18 cellular contexts compared by ENCODE assay signal in the genomic region with DNA sequence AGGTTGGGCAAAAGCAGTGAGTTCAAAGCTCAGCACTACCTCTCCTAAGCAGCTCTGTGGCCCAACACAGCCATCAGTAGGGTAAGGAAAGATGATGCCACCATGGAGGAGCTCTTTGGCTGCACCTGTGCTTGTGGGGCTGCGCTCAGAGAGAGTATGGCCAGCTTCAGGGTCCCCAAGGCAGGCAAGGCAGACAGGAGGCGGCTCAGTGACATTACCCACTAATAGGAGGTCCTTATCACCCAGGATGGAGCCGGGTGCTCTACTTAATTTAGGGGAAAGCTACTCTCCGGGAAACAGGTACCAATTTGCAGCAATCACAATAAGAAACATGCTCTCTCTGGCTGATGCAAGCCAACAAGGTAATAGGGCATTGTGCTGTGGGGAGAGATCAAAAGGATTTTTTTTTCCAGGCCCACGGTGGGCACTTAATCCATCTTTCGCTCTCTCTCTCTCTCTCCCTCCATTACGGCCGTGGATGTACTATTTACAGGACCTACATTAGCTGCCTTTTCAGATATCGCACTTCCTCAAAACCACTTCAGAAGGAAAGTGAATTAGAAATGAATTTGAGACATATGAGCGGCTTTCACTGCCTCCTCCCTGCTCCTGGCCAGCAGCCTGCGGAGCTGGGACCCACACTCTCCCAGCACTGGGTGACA.
"Had no signal": no experiment of that assay in that cellular context is flagged by ENCODE, and none has a peak within 500 bp of the region (broad histone marks: within the 10 kb centered on the region; RNA-seq: fewer than 3 reads in every experiment).

No MANE protein-coding gene starts in this region.

- DNase-seq: activated CD4-positive, alpha-beta T cell treated with anti-CD3 and anti-CD28 coated beads, Interleukin-2, amount 10 ng/mL, durations not matched to agents 7 days and 5 days; activated CD8-positive, alpha-beta memory T cell treated with anti-CD3 and anti-CD28 coated beads, Interleukin-2, amount 50 U/mL, for 48 hours; activated naive CD8-positive, alpha-beta T cell treated with anti-CD3 and anti-CD28 coated beads for 36 hours; activated T-cell treated with anti-CD3 and anti-CD28 coated beads, Interleukin-2, amount 50 U/mL, for 72 hours; amniotic stem cell; foreskin melanocyte; hypothalamus; mucosa of descending colon; naive B cell; right lobe of liver; stimulated activated CD4-positive, alpha-beta T cell treated with anti-CD3 and anti-CD28 coated beads, Interleukin-4, amount 100 ng/mL, for 1 hour; stomach; T1000; upper lobe of left lung had no signal

- FAIRE-seq: keratinocyte had no signal

- ATAC-seq: activated CD4-positive, CD25-positive, alpha-beta regulatory T cell treated with anti-CD3 and anti-CD28 coated beads, Interleukin-2, amount 50 U/mL, for 24 hours; activated T-cell treated with anti-CD3 and anti-CD28 coated beads, Interleukin-2, amount 50 U/mL, for 72 hours; left lobe of liver; mucosa of descending colon; right lobe of liver; SK-N-SH treated with all-trans-retinoic acid at 6 μM for 48 hours had no signal
